ENCODE assay signal across 8 cellular contexts in genomic region chr11:19344661-19345518, GRCh38.
A peak's percentile ranks its signal among the peaks of the same experiment; 100 is the strongest.
DNase-seq lines count a peak whose midpoint lies in the region; ATAC-seq and TF ChIP-seq lines count a peak whose summit lies in the region.

No MANE protein-coding gene starts in this region.

- CTCF ChIA-PET in RWPE1 (lab: Yijun Ruan, JAX), result interaction anchor here (1.1 kb wide), 1 partner anchor 19 kb away, joined by 5 read pairs; no protein-coding TSS in a partner anchor

- peaks cover 3 to 10% (median 5%) of the 10 kb centered on the region in 4 donors for H3K4me1 Mint-ChIP-seq in naive thymus-derived CD8-positive, alpha-beta T cell
- peaks cover 6% of the 10 kb centered on the region for H3K4me1 Mint-ChIP-seq in activated T-helper 17 cell treated with anti-CD3 and anti-CD28 coated beads, Interleukin-2, amount 50 U/mL, for 72 hours

- no peak for TF ChIP-seq POLR2A in prostate gland (IDR thresholded peaks at IDR 0.05)

- no peak overlapping the region for H3K27ac Mint-ChIP-seq in naive thymus-derived CD8-positive, alpha-beta T cell
- no peak overlapping the region for H3K27ac Mint-ChIP-seq in activated T-helper 17 cell treated with anti-CD3 and anti-CD28 coated beads, Interleukin-2, amount 50 U/mL, for 72 hours

- peaks cover 30% of the 10 kb centered on the region for H3K27me3 ChIP-seq in prostate gland (replicated peaks; ENCODE audit: insufficient read depth)

- POLR2A ChIA-PET in RWPE1 (lab: Yijun Ruan, JAX; ENCODE audit: low non-redundant PET), result no interaction called here
- POLR2A ChIA-PET in naive thymus-derived CD8-positive, alpha-beta T cell (lab: Charles Lee), result no interaction called here

- H3K27me3 Mint-ChIP-seq in naive thymus-derived CD8-positive, alpha-beta T cell, result peaks cover 46 to 81% (median 62%) of the 10 kb centered on the region in 5 donors
- H3K27me3 Mint-ChIP-seq in activated T-helper 17 cell treated with anti-CD3 and anti-CD28 coated beads, Interleukin-2, amount 50 U/mL, for 72 hours, result peaks cover 52% of the 10 kb centered on the region

- H3K4me3 ChIP-seq in GM12864 (ENCODE audit: low read depth, low read length) (peak overlapping the region; percentile 34), prostate gland (peak overlapping the region; percentile 9)

- DNase-seq in GM12864 (ENCODE audit: low read depth) (no peak), RWPE1 (ENCODE audit: low spot score) (peak; percentile 61), Right ventricle myocardium superior (peak; percentile 68), prostate gland (ENCODE audit: low spot score) (no peak)
- DNase-seq in naive thymus-derived CD8-positive, alpha-beta T cell, result no peak

- no peaks in the 10 kb centered on the region for H3K36me3 ChIP-seq in prostate gland

- H3K4me3 Mint-ChIP-seq in naive thymus-derived CD8-positive, alpha-beta T cell, result no peak overlapping the region
- H3K4me3 Mint-ChIP-seq in activated T-helper 17 cell treated with anti-CD3 and anti-CD28 coated beads, Interleukin-2, amount 50 U/mL, for 72 hours, result no peak overlapping the region

- ATAC-seq in HG02884 (IDR thresholded peaks at IDR 0.05; ENCODE audit: unreplicated experiment) (peak; percentile 43), Right ventricle myocardium superior (ENCODE audit: poor library complexity) (peak; percentile 69), GM18517 (IDR thresholded peaks at IDR 0.05; ENCODE audit: unreplicated experiment) (no peak)
- ATAC-seq in naive thymus-derived CD8-positive, alpha-beta T cell, result no peak
- no peak for ATAC-seq in activated T-helper 17 cell treated with anti-CD3 and anti-CD28 coated beads, Interleukin-2, amount 50 U/mL, for 72 hours (replicated peaks)

- no peaks in the 10 kb centered on the region for H3K9me3 ChIP-seq in prostate gland

- 6% methylated on average over 40 of the region's 44 CpGs for WGBS in prostate gland

- H3K36me3 Mint-ChIP-seq in naive thymus-derived CD8-positive, alpha-beta T cell, result peaks cover 0 to 11% (median 0%) of the 10 kb centered on the region in 3 donors
- no peaks in the 10 kb centered on the region for H3K36me3 Mint-ChIP-seq in activated T-helper 17 cell treated with anti-CD3 and anti-CD28 coated beads, Interleukin-2, amount 50 U/mL, for 72 hours (ENCODE audit: low read depth)

- TF ChIP-seq CTCF in GM12864 (IDR thresholded peaks at IDR 0.05; ENCODE audit: low read depth, low read length, missing control alignments), result no peak
- no peak for TF ChIP-seq CTCF in RWPE1 (conservative IDR thresholded peaks at IDR 0.05; ENCODE audit: low read depth)
- no peak for TF ChIP-seq CTCF in prostate gland (IDR thresholded peaks at IDR 0.05)

- H3K4me1 ChIP-seq in prostate gland (replicated peaks), result no peaks in the 10 kb centered on the region

- H3K9me3 Mint-ChIP-seq in naive thymus-derived CD8-positive, alpha-beta T cell, result peaks cover 0 to 2% (median 0%) of the 10 kb centered on the region in 9 donors
- H3K9me3 Mint-ChIP-seq in activated T-helper 17 cell treated with anti-CD3 and anti-CD28 coated beads, Interleukin-2, amount 50 U/mL, for 72 hours, result no peaks in the 10 kb centered on the region

- H3K27ac ChIP-seq in RWPE1 (no peak overlapping the region), prostate gland (no peak overlapping the region)

- intact Hi-C loops in Right ventricle myocardium superior (cut with DNase I) (no loop called here), prostate gland (cut with DNase I) (no loop called here)

Comparison
In these comparisons a context has a peak if more than half of its experiments do, and no peak if none do; other contexts are left out.
1. DNase-seq: peak in RWPE1 (single experiment) and Right ventricle myocardium superior (single experiment); none in GM12864 (single experiment), prostate gland (single experiment) and naive thymus-derived CD8-positive, alpha-beta T cell (0 of 10).
2. ATAC-seq: peak in HG02884 (single experiment) and Right ventricle myocardium superior (single experiment); none in naive thymus-derived CD8-positive, alpha-beta T cell (0 of 2), GM18517 (single experiment) and activated T-helper 17 cell treated with anti-CD3 and anti-CD28 coated beads, Interleukin-2, amount 50 U/mL, for 72 hours (single experiment).